29 cellular contexts compared by ENCODE assay signal in genomic region chr10:33498354-33498753, GRCh38.
"Had no signal": no experiment of that assay in that cellular context is flagged by ENCODE, and none has a peak within 500 bp of the region (broad histone marks: within the 10 kb centered on the region; RNA-seq: fewer than 3 reads in every experiment).

No MANE protein-coding gene starts in this region.

- H3K4me3 ChIP-seq: MG63, SJSA1 had no signal

- H3K9me3 Mint-ChIP-seq: activated B cell treated with CpG ODN at 0.5 μM for 24 hours; activated CD4-positive, alpha-beta memory T cell treated with anti-CD3 and anti-CD28 coated beads for 36 hours; activated CD4-positive, alpha-beta T cell treated with anti-CD3 and anti-CD28 coated beads, Interleukin-2, amount 10 ng/mL, durations not matched to agents 7 days and 5 days; activated naive CD4-positive, alpha-beta T cell treated with anti-CD3 and anti-CD28 coated beads for 36 hours; activated T-cell treated with anti-CD3 and anti-CD28 coated beads, Interleukin-2, amount 50 U/mL, for 4 hours; activated T-helper 17 cell treated with anti-CD3 and anti-CD28 coated beads, Interleukin-2, amount 50 U/mL, for 72 hours; T-helper 2 cell treated with Interferon-gamma antibody and Interleukin-4, amounts not matched to agents 5 μg/mL and 100 μg/mL, for 36 hours had no signal

- H3K36me3 Mint-ChIP-seq: activated CD4-positive, alpha-beta memory T cell treated with anti-CD3 and anti-CD28 coated beads for 36 hours; activated naive CD8-positive, alpha-beta T cell had no signal

- H3K27me3 ChIP-seq: MG63, SJSA1 had no signal

- DNase-seq: activated B cell treated with CpG ODN at 0.5 μM for 24 hours; activated CD4-positive, alpha-beta memory T cell treated with anti-CD3 and anti-CD28 coated beads for 36 hours; activated CD4-positive, alpha-beta T cell treated with anti-CD3 and anti-CD28 coated beads for 1 hour; activated CD4-positive, alpha-beta T cell treated with anti-CD3 and anti-CD28 coated beads, Interleukin-2, amount 10 ng/mL, durations not matched to agents 7 days and 5 days; activated CD8-positive, alpha-beta memory T cell treated with anti-CD3 and anti-CD28 coated beads for 24 hours; activated gamma-delta T cell; activated naive CD4-positive, alpha-beta T cell treated with anti-CD3 and anti-CD28 coated beads for 36 hours; activated T-cell treated with anti-CD3 and anti-CD28 coated beads, Interleukin-2, amount 50 U/mL, for 4 hours; amygdala; MG63; NCI-H1105; NCI-H1436; NCI-H187; NCI-H2081; NCI-H510A treated with DMSO at 0.1 percent for 48 hours; NCI-H69; NK-92 treated with Interleukin-12 subunit alpha and Interleukin-12 subunit beta, amount 100 ng/mL, for 24 hours; OCI-M1; RPMI8226; SW 1271 had no signal

- H3K27ac Mint-ChIP-seq: activated B cell treated with CpG ODN at 0.5 μM for 24 hours; activated CD4-positive, alpha-beta memory T cell treated with anti-CD3 and anti-CD28 coated beads for 36 hours; activated CD4-positive, alpha-beta T cell treated with anti-CD3 and anti-CD28 coated beads, Interleukin-2, amount 10 ng/mL, durations not matched to agents 7 days and 5 days; activated naive CD4-positive, alpha-beta T cell treated with anti-CD3 and anti-CD28 coated beads for 36 hours; activated naive CD8-positive, alpha-beta T cell; activated T-helper 17 cell treated with anti-CD3 and anti-CD28 coated beads, Interleukin-2, amount 50 U/mL, for 72 hours; brain; T-helper 2 cell treated with Interferon-gamma antibody and Interleukin-4, amounts not matched to agents 5 μg/mL and 100 μg/mL, for 36 hours had no signal

- H3K27ac ChIP-seq: SJSA1 had no signal

- H3K27me3 Mint-ChIP-seq: activated B cell treated with CpG ODN at 0.5 μM for 24 hours had no signal

- H3K9me3 ChIP-seq: MG63, SJSA1 had no signal

- H3K4me1 ChIP-seq: SJSA1 had no signal

- H3K4me1 Mint-ChIP-seq: activated B cell treated with CpG ODN at 0.5 μM for 24 hours; activated CD4-positive, alpha-beta T cell treated with anti-CD3 and anti-CD28 coated beads, Interleukin-2, amount 10 ng/mL, durations not matched to agents 7 days and 5 days; activated T-helper 17 cell treated with anti-CD3 and anti-CD28 coated beads, Interleukin-2, amount 50 U/mL, for 72 hours; brain had no signal

- ATAC-seq: activated T-cell treated with anti-CD3 and anti-CD28 coated beads, Interleukin-2, amount 50 U/mL, for 4 hours; activated T-helper 17 cell treated with anti-CD3 and anti-CD28 coated beads, Interleukin-2, amount 50 U/mL, for 72 hours; Panc1; Right ventricle myocardium inferior; SK-N-SH treated with all-trans-retinoic acid at 6 μM for 48 hours had no signal

- H3K4me3 Mint-ChIP-seq: activated B cell treated with CpG ODN at 0.5 μM for 24 hours; activated CD4-positive, alpha-beta memory T cell treated with anti-CD3 and anti-CD28 coated beads for 36 hours; activated CD4-positive, alpha-beta T cell treated with anti-CD3 and anti-CD28 coated beads, Interleukin-2, amount 10 ng/mL, durations not matched to agents 7 days and 5 days; activated naive CD4-positive, alpha-beta T cell treated with anti-CD3 and anti-CD28 coated beads for 36 hours; activated naive CD8-positive, alpha-beta T cell; activated T-cell treated with anti-CD3 and anti-CD28 coated beads, Interleukin-2, amount 50 U/mL, for 4 hours; activated T-helper 17 cell treated with anti-CD3 and anti-CD28 coated beads, Interleukin-2, amount 50 U/mL, for 72 hours; brain; T-helper 2 cell treated with Interferon-gamma antibody and Interleukin-4, amounts not matched to agents 5 μg/mL and 100 μg/mL, for 36 hours had no signal

- H3K36me3 ChIP-seq: MG63, SJSA1 had no signal

- FAIRE-seq: astrocyte had no signal
